ENCODE assay signal across 12 cellular contexts in the genomic region with DNA sequence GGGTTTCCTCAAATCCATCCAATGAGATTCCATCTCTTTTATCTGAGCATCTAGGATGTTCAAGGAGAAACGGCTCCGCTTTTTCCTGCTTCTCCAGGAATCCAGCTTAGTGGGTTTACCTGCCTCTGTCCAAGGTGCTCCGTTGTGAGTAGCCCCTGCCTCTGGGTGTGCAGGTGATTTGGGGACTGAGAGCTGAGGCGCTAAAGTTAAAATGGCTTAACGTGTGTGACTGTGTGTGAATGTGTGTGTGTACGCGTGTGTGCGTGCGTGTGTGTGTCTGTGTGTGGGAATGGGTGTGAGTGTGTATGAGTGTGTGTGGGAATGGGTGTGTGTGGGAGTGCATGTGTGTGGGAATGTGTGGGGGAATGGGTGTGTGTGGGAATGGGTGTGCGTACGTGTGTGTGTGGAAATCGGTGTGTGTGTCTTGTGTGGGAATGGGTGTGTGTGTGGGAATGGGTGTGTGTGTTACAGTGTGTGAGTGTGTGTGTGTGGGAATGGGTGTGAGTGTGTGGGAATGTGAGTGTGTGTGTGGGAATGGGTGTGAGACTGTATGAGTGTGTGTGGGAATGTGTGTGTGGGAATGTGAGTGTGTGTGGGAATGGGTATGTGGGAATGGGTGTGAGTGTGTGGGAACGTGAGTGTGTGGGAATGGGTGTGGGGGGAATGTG.
DNase-seq lines count a peak whose midpoint lies in the region; ATAC-seq and TF ChIP-seq lines count a peak whose summit lies in the region.
"Had no signal": no experiment of that assay in that cellular context is flagged by ENCODE, and none has a peak within 500 bp of the region (broad histone marks: within the 10 kb centered on the region; RNA-seq: fewer than 3 reads in every experiment).

No MANE protein-coding gene starts in this region.

- no peaks in the 10 kb centered on the region for H3K27me3 Mint-ChIP-seq in T-helper 2 cell treated with Interferon-gamma antibody and Interleukin-4, amounts not matched to agents 5 μg/mL and 100 μg/mL, for 36 hours (ENCODE audit: low read depth)
- no peaks in the 10 kb centered on the region for H3K27me3 Mint-ChIP-seq in central memory CD8-positive, alpha-beta T cell

- no peak overlapping the region for H4K8ac ChIP-seq in trophoblast cell (ENCODE audit: low read depth, low read length)

- H3K9ac ChIP-seq in KMS-11 (peak overlapping the region; percentile 94; the same call in 1 of the 2 replicates), trophoblast cell (ENCODE audit: low read length) (no peak overlapping the region)

- H3K79me2 ChIP-seq in KMS-11 (ENCODE audit: insufficient read depth, low read depth) (no peaks in the 10 kb centered on the region), trophoblast cell (ENCODE audit: control insufficient read depth, insufficient read depth, low read length, poor library complexity) (peaks cover 5% of the 10 kb centered on the region)

- no peak overlapping the region for H4K12ac ChIP-seq in trophoblast cell (ENCODE audit: low read depth, low read length)

- H3K36me3 ChIP-seq in KMS-11 (ENCODE audit: insufficient read depth) (no peaks in the 10 kb centered on the region), trophoblast cell (ENCODE audit: control insufficient read depth in 1 of 2, insufficient read depth in 2 of 2, low read length in 2 of 2) (no peaks in the 10 kb centered on the region)

- peaks cover 31% of the 10 kb centered on the region for H3K4me1 Mint-ChIP-seq in T-helper 2 cell treated with Interferon-gamma antibody and Interleukin-4, amounts not matched to agents 5 μg/mL and 100 μg/mL, for 36 hours (ENCODE audit: low read depth)
- peaks cover 32% of the 10 kb centered on the region for H3K4me1 Mint-ChIP-seq in central memory CD8-positive, alpha-beta T cell

- no peak overlapping the region; the same call in 1 of the 2 replicates for H3K4me2 ChIP-seq in KMS-11
- H3K4me2 ChIP-seq in trophoblast cell (ENCODE audit: low read length): no peak overlapping the region

- no peak overlapping the region for H2BK5ac ChIP-seq in trophoblast cell (ENCODE audit: low read depth, low read length, poor library complexity)

- no peak overlapping the region for H3K4ac ChIP-seq in trophoblast cell (ENCODE audit: low read depth, low read length)

- H3K23ac ChIP-seq in trophoblast cell (ENCODE audit: low read length): peak overlapping the region; percentile 29

- WGBS in trophoblast cell (ENCODE audit: extremely low coverage, insufficient coverage, insufficient read length): 99% methylated on average over 4 of the region's 13 CpGs

- H3K36me3 Mint-ChIP-seq in T-helper 2 cell treated with Interferon-gamma antibody and Interleukin-4, amounts not matched to agents 5 μg/mL and 100 μg/mL, for 36 hours (ENCODE audit: low read depth): peaks cover 5% of the 10 kb centered on the region
- peaks cover 9% of the 10 kb centered on the region for H3K36me3 Mint-ChIP-seq in central memory CD8-positive, alpha-beta T cell (ENCODE audit: insufficient read depth)

- H3K9me3 Mint-ChIP-seq in T-helper 2 cell treated with Interferon-gamma antibody and Interleukin-4, amounts not matched to agents 5 μg/mL and 100 μg/mL, for 36 hours: peaks cover 8% of the 10 kb centered on the region
- H3K9me3 Mint-ChIP-seq in central memory CD8-positive, alpha-beta T cell: no peaks in the 10 kb centered on the region

- no peaks in the 10 kb centered on the region for H4K20me1 ChIP-seq in KMS-11 (ENCODE audit: insufficient read depth)

- H2AK5ac ChIP-seq in trophoblast cell (ENCODE audit: low read length): no peak overlapping the region

- no peak for ATAC-seq in central memory CD8-positive, alpha-beta T cell (replicated peaks; ENCODE audit: extremely low read depth, poor library complexity, severe bottlenecking)
- no peak for ATAC-seq in activated CD4-positive, CD25-positive, alpha-beta regulatory T cell treated with anti-CD3 and anti-CD28 coated beads, Interleukin-2, amount 50 U/mL, for 24 hours

- peak overlapping the region; percentile 33 for H3K4me3 Mint-ChIP-seq in T-helper 2 cell treated with Interferon-gamma antibody and Interleukin-4, amounts not matched to agents 5 μg/mL and 100 μg/mL, for 36 hours
- H3K4me3 Mint-ChIP-seq in central memory CD8-positive, alpha-beta T cell: no peak overlapping the region

- H2AFZ ChIP-seq in KMS-11 (ENCODE audit: low read depth) (no peak overlapping the region), trophoblast cell (ENCODE audit: insufficient read depth, low read length, poor library complexity) (no peak overlapping the region)

- H3K79me1 ChIP-seq in trophoblast cell (ENCODE audit: low read length): peaks cover 23% of the 10 kb centered on the region

- H3K18ac ChIP-seq in trophoblast cell (ENCODE audit: low read length): no peak overlapping the region

- peak overlapping the region; percentile 70 for H3K27ac Mint-ChIP-seq in T-helper 2 cell treated with Interferon-gamma antibody and Interleukin-4, amounts not matched to agents 5 μg/mL and 100 μg/mL, for 36 hours
- H3K27ac Mint-ChIP-seq in central memory CD8-positive, alpha-beta T cell (ENCODE audit: low read depth): peak overlapping the region; percentile 83

- DNase-seq in T-helper 2 cell treated with Interferon-gamma antibody and Interleukin-4, amounts not matched to agents 5 μg/mL and 100 μg/mL, for 36 hours (ENCODE audit: low spot score): no peak
- DNase-seq in T-helper 2 cell (no peak), trophoblast cell (peak in 1 of 2 donors; percentile 24), medulla oblongata (ENCODE audit: extremely low spot score) (no peak), hepatic stellate cell (ENCODE audit: low spot score) (no peak)
- no peak for DNase-seq in central memory CD8-positive, alpha-beta T cell (ENCODE audit: low spot score in 2 of 2)
- DNase-seq: activated gamma-delta T cell, NCI-H524, SHP77 treated with DMSO at 0.1 percent for 48 hours had no signal

- no peak overlapping the region for H2BK12ac ChIP-seq in trophoblast cell (ENCODE audit: low read length)

- no peak overlapping the region for H4K91ac ChIP-seq in trophoblast cell (ENCODE audit: low read depth, low read length)

- H3K9me3 ChIP-seq in trophoblast cell (ENCODE audit: insufficient read depth, low read depth, low read length): peaks cover 14% of the 10 kb centered on the region

- no peak overlapping the region for H3K14ac ChIP-seq in trophoblast cell (ENCODE audit: low read length)

- H2BK120ac ChIP-seq in trophoblast cell (ENCODE audit: insufficient read depth, low read length, poor library complexity): no peak overlapping the region

- H3K27me3 ChIP-seq in KMS-11 (ENCODE audit: insufficient read depth, low read depth) (no peaks in the 10 kb centered on the region), trophoblast cell (ENCODE audit: insufficient read depth, low read length) (no peaks in the 10 kb centered on the region)

- H3K4me1 ChIP-seq in KMS-11 (ENCODE audit: low read depth, poor library complexity, severe bottlenecking): peaks cover 25% of the 10 kb centered on the region
- H3K4me1 ChIP-seq in trophoblast cell (ENCODE audit: control insufficient read depth in 1 of 2, insufficient read depth in 2 of 2, low read length in 2 of 2): peaks cover 17 to 25% of the 10 kb centered on the region in 2 experiments

- H3K27ac ChIP-seq in KMS-11 (no peak overlapping the region), trophoblast cell (ENCODE audit: low read depth, low read length) (no peak overlapping the region)
- H3K27ac ChIP-seq: VCaP had no signal

- H3K4me3 ChIP-seq in KMS-11 (IDR thresholded peaks at IDR 0.05; ENCODE audit: insufficient read depth, low read depth, low read length): no peak overlapping the region
- peak overlapping the region; percentile 48 for H3K4me3 ChIP-seq in trophoblast cell (ENCODE audit: low read depth, low read length)

- TF ChIP-seq CTCF in KMS-11 (conservative IDR thresholded peaks at IDR 0.05; ENCODE audit: low read depth, low read length): no peak
